Comparison of ENCODE assay signal across 9 cellular contexts in genomic region chr4:153465583-153465921, GRCh38. TPM values are rescaled to one million over a fixed set of nuclear protein-coding genes. Genes with fewer than 3 reads are reported as not detected.
DNase-seq lines count a peak whose midpoint lies in the region; ATAC-seq, FAIRE-seq and TF ChIP-seq lines count a peak whose summit lies in the region.
"Had no signal": no experiment of that assay in that cellular context is flagged by ENCODE, and none has a peak within 500 bp of the region (broad histone marks: within the 10 kb centered on the region; RNA-seq: fewer than 3 reads in every experiment).

No MANE protein-coding gene starts in this region.

- peaks cover 38% of the 10 kb centered on the region for H3K36me3 Mint-ChIP-seq in activated T-cell treated with anti-CD3 and anti-CD28 coated beads, Interleukin-2, amount 50 U/mL, for 24 hours (ENCODE audit: low read depth)

- peak overlapping the region; percentile 81 for H3K4me3 Mint-ChIP-seq in activated T-cell treated with anti-CD3 and anti-CD28 coated beads, Interleukin-2, amount 50 U/mL, for 24 hours

- peaks cover 43% of the 10 kb centered on the region for H3K4me1 Mint-ChIP-seq in activated T-cell treated with anti-CD3 and anti-CD28 coated beads, Interleukin-2, amount 50 U/mL, for 24 hours (ENCODE audit: low read depth)

- H3K27ac Mint-ChIP-seq in activated T-cell treated with anti-CD3 and anti-CD28 coated beads, Interleukin-2, amount 50 U/mL, for 24 hours: peak overlapping the region; percentile 82

- intact Hi-C loops in Panc1 (cut with micrococcal nuclease; ENCODE audit: unreplicated experiment) (no loop called here), kidney (cut with DNase I) (loop anchor here (10.0 kb wide), 1 partner anchor 109 kb away; no protein-coding TSS in a partner anchor)

- H3K4me3 ChIP-seq in Panc1 (ENCODE audit: low read depth in 2 of 2, low read length in 2 of 2) (peak overlapping the region; percentile 57 to 74), cardiac fibroblast (replicated peaks in 1 of 2; ENCODE audit: low read depth in 2 of 2, low read length in 2 of 2) (peak overlapping the region; percentile 50 to 83), kidney (ENCODE audit: low read length in 2 of 2) (peak overlapping the region; percentile 65 to 69)

- H3K27me3 ChIP-seq in Panc1 (ENCODE audit: control insufficient read depth, insufficient read depth, low read length): no peaks in the 10 kb centered on the region

- H3K4me1 ChIP-seq in Panc1 (ENCODE audit: control insufficient read depth, insufficient read depth, low read length) (peaks cover 18% of the 10 kb centered on the region), kidney (ENCODE audit: control insufficient read depth in 1 of 2, insufficient read depth in 1 of 2, low read depth in 1 of 2, low read length in 2 of 2) (peaks cover 0 to 8% of the 10 kb centered on the region in 2 donors)

- H3K9me3 ChIP-seq in Panc1 (ENCODE audit: control insufficient read depth, insufficient read depth, low read depth, low read length) (no peaks in the 10 kb centered on the region), kidney (ENCODE audit: control insufficient read depth in 1 of 2, low read length in 2 of 2) (no peaks in the 10 kb centered on the region)

- peak overlapping the region in 1 of 2 donors; percentile 56 for H3K9ac ChIP-seq in kidney (ENCODE audit: low read length in 2 of 2)

- peak; percentile 8 for ATAC-seq in HG02943 (IDR thresholded peaks at IDR 0.05; ENCODE audit: low read depth, unreplicated experiment)
- peak; percentile 57 for ATAC-seq in Panc1

- POLR2A ChIA-PET in Panc1 (lab: Charles Lee): interaction anchor here (0.6 to 0.7 kb wide), 2 partner anchors 73 to 1737 kb away, joined by 3 to 4 read pairs; no protein-coding TSS in a partner anchor

- no TSS peak for BruUV-seq in Panc1 (replicated peaks; lab: Mats Ljungman, UMichigan)

- DNase-seq in activated T-cell treated with anti-CD3 and anti-CD28 coated beads, Interleukin-2, amount 50 U/mL, for 24 hours: no peak
- no peak for DNase-seq in activated T-cell treated with anti-CD3 and anti-CD28 coated beads, Interleukin-2, amount 50 U/mL, for 1 hour
- DNase-seq in Panc1 (ENCODE audit: low read depth, low spot score) (no peak), cardiac fibroblast (ENCODE audit: low read depth in 2 of 2) (peak; percentile 64 to 65), kidney (peak; percentile 83), NCI-H1694 treated with DMSO at 0.1 percent for 48 hours (lab: John Stamatoyannopoulos, UW) (no peak)
- DNase-seq in stimulated activated CD4-positive, alpha-beta T cell treated with anti-CD3 and anti-CD28 coated beads, Interleukin-4, amount 100 ng/mL, for 1 hour: peak; percentile 26

- no peaks in the 10 kb centered on the region for H3K27me3 Mint-ChIP-seq in activated T-cell treated with anti-CD3 and anti-CD28 coated beads, Interleukin-2, amount 50 U/mL, for 24 hours

- CTCF ChIA-PET in Panc1 (lab: Charles Lee): no interaction called here

- no peak for FAIRE-seq in kidney (lab: Jason Lieb, UNC)
- FAIRE-seq: islet of Langerhans had no signal

- in situ Hi-C loops in Panc1 (cut with HindIII; ENCODE audit: low pct_unique_long_range_greater_than_20kb, low sequenced_read_pairs): no loop called here

- peaks cover 2% of the 10 kb centered on the region; the same call in 1 of the 2 replicates for H3K36me3 ChIP-seq in Panc1 (ENCODE audit: control insufficient read depth, insufficient read depth, low read length)
- no peaks in the 10 kb centered on the region for H3K36me3 ChIP-seq in kidney (ENCODE audit: control insufficient read depth in 1 of 2, insufficient read depth in 2 of 2, low read length in 2 of 2)

- H3K9me3 Mint-ChIP-seq in activated T-cell treated with anti-CD3 and anti-CD28 coated beads, Interleukin-2, amount 50 U/mL, for 24 hours: no peaks in the 10 kb centered on the region

- peak; percentile 13 for TF ChIP-seq CTCF in Panc1 (IDR thresholded peaks at IDR 0.05)
- peak; percentile 19 for TF ChIP-seq CTCF in cardiac fibroblast (IDR thresholded peaks at IDR 0.05; ENCODE audit: low read depth, low read length)
- peak; percentile 26 for TF ChIP-seq CTCF in kidney (IDR thresholded peaks at IDR 0.05; ENCODE audit: borderline replicate concordance, extremely low read depth, insufficient read depth)

- H3K27ac ChIP-seq in Panc1 (ENCODE audit: low read length) (peak overlapping the region; percentile 74), kidney (ENCODE audit: low read depth in 2 of 2, low read length in 2 of 2) (peak overlapping the region in 1 of 2 donors; percentile 32)

RNA-seq across cellular contexts. Expression of gene TMEM131L, which starts 0.6 kb away (rescaled TPM):
- total RNA-seq in Panc1 (2021; ENCODE audit: unreplicated experiment) (13.5 TPM), kidney (17.0 TPM)
- 6.6 TPM for polyA plus RNA-seq in Panc1 (2012; ENCODE audit: insufficient read length)
- 3.0 TPM for polyA plus RNA-seq in kidney (ENCODE audit: insufficient read depth, low read depth, low replicate concordance)

Comparison
In these comparisons a context has a peak if more than half of its experiments do, and no peak if none do; other contexts are left out.
1. DNase-seq: peak in cardiac fibroblast (2 of 2), kidney (single experiment) and stimulated activated CD4-positive, alpha-beta T cell treated with anti-CD3 and anti-CD28 coated beads, Interleukin-4, amount 100 ng/mL, for 1 hour (single experiment); none in activated T-cell treated with anti-CD3 and anti-CD28 coated beads, Interleukin-2, amount 50 U/mL, for 24 hours (single experiment), activated T-cell treated with anti-CD3 and anti-CD28 coated beads, Interleukin-2, amount 50 U/mL, for 1 hour (single experiment), Panc1 (single experiment) and NCI-H1694 treated with DMSO at 0.1 percent for 48 hours (single experiment).
2. Peak in every context shown above with its lines, with median percentiles within 50 percentile points of each other: H3K4me3 ChIP-seq and CTCF ChIP-seq.